22 cellular contexts compared by ENCODE assay signal in the genomic region with DNA sequence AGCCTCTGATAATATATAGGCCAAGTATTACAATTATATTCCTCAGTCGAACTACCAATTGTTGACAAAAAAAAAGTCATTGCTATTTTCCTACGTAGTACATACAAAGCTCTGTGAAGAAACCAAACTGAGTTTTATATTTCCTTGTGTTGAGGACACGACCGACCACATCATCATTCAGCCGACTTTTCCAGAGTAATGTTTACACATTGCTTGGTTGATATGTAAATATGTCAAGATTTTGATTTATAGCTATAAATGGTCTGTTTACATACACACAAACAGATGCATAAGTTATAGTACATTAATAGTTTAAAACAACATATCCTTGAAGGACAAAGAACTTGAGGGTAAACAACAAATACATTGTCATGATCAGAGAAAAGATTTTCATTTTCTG.
"Had no signal": no experiment of that assay in that cellular context is flagged by ENCODE, and none has a peak within 500 bp of the region (broad histone marks: within the 10 kb centered on the region; RNA-seq: fewer than 3 reads in every experiment).

No MANE protein-coding gene starts in this region.

- H3K36me3 ChIP-seq: breast epithelium, heart left ventricle, lower lobe of right lung, ovary, right lobe of liver, tibial nerve had no signal

- H3K4me1 ChIP-seq: breast epithelium, lower lobe of right lung, right lobe of liver, tibial nerve had no signal

- H3K4me3 ChIP-seq: breast epithelium, heart left ventricle, lower lobe of right lung, mucosa of descending colon, ovary, right lobe of liver, tibial nerve had no signal

- H3K9me3 ChIP-seq: breast epithelium, heart left ventricle, lower lobe of right lung, mucosa of descending colon, ovary, right lobe of liver, tibial nerve had no signal

- DNase-seq: activated CD4-positive, alpha-beta T cell treated with anti-CD3 and anti-CD28 coated beads for 36 hours; activated CD4-positive, CD25-positive, alpha-beta regulatory T cell; activated CD8-positive, alpha-beta memory T cell treated with anti-CD3 and anti-CD28 coated beads, Interleukin-2, amount 10 ng/mL, durations not matched to agents 7 days and 5 days; activated CD8-positive, alpha-beta T cell treated with anti-CD3 and anti-CD28 coated beads, Interleukin-2, amount 10 ng/mL, durations not matched to agents 7 days and 5 days; activated naive CD8-positive, alpha-beta T cell treated with anti-CD3 and anti-CD28 coated beads, Interleukin-2, amount 50 U/mL, for 24 hours; activated T-cell treated with anti-CD3 and anti-CD28 coated beads, Interleukin-2, amount 50 U/mL, for 48 hours; effector CD8-positive, alpha-beta T cell; erythroblast; foreskin keratinocyte; heart left ventricle; kidney glomerular epithelial cell; lower lobe of right lung; mesendoderm; mucosa of descending colon; ovary; right lobe of liver; stimulated activated CD4-positive, alpha-beta T cell treated with anti-CD3 and anti-CD28 coated beads, Interleukin-2, amount 100 ng/mL, for 48 hours; stimulated activated naive CD4-positive, alpha-beta T cell treated with Interleukin-2 at 50 U/mL for 16 hours had no signal

- ATAC-seq: activated CD4-positive, alpha-beta T cell treated with anti-CD3 and anti-CD28 coated beads for 36 hours; activated CD8-positive, alpha-beta memory T cell treated with anti-CD3 and anti-CD28 coated beads, Interleukin-2, amount 10 ng/mL, durations not matched to agents 7 days and 5 days; activated CD8-positive, alpha-beta T cell treated with anti-CD3 and anti-CD28 coated beads, Interleukin-2, amount 10 ng/mL, durations not matched to agents 7 days and 5 days; activated naive CD8-positive, alpha-beta T cell treated with anti-CD3 and anti-CD28 coated beads, Interleukin-2, amount 50 U/mL, for 24 hours; foreskin keratinocyte; heart left ventricle; left lobe of liver; lower lobe of right lung; natural killer cell treated with Interleukin-12 subunit alpha and Interleukin-12 subunit beta and Interleukin-15 and Interleukin-18, amount 100 ng/mL, for 72 hours; right lobe of liver had no signal

- H3K27ac ChIP-seq: breast epithelium, foreskin keratinocyte, heart left ventricle, ovary, right lobe of liver, tibial nerve had no signal

- H3K27me3 ChIP-seq: breast epithelium, foreskin keratinocyte, heart left ventricle, ovary, right lobe of liver, tibial nerve had no signal
